In genomic region chr2:134144651-134145050, GRCh38 we compare ENCODE assay signal across 19 cellular contexts.
"Had no signal": no experiment of that assay in that cellular context is flagged by ENCODE, and none has a peak within 500 bp of the region (broad histone marks: within the 10 kb centered on the region; RNA-seq: fewer than 3 reads in every experiment).

No MANE protein-coding gene starts in this region.

- FAIRE-seq: endothelial cell of umbilical vein, TTC549 had no signal

- H3K27ac Mint-ChIP-seq: activated CD4-positive, alpha-beta T cell treated with anti-CD3 and anti-CD28 coated beads, Interleukin-2, amount 10 ng/mL, durations not matched to agents 24 days and 14 days; activated naive CD4-positive, alpha-beta T cell treated with anti-CD3 and anti-CD28 coated beads, Interleukin-2, amount 50 U/mL, for 72 hours; activated T-cell treated with anti-CD3 and anti-CD28 coated beads, Interleukin-2, amount 50 U/mL, for 72 hours; mesothelial cell of epicardium had no signal

- H3K36me3 ChIP-seq: esophagus squamous epithelium, stomach, thoracic aorta had no signal

- H3K9me3 ChIP-seq: esophagus squamous epithelium, spleen, stomach, thoracic aorta had no signal

- H3K27me3 ChIP-seq: esophagus squamous epithelium, spleen, stomach had no signal

- H3K27me3 Mint-ChIP-seq: activated CD4-positive, alpha-beta T cell treated with anti-CD3 and anti-CD28 coated beads, Interleukin-2, amount 10 ng/mL, durations not matched to agents 24 days and 14 days had no signal

- H3K9me3 Mint-ChIP-seq: activated CD4-positive, alpha-beta T cell treated with anti-CD3 and anti-CD28 coated beads, Interleukin-2, amount 10 ng/mL, durations not matched to agents 24 days and 14 days; activated naive CD4-positive, alpha-beta T cell treated with anti-CD3 and anti-CD28 coated beads, Interleukin-2, amount 50 U/mL, for 72 hours; activated T-cell treated with anti-CD3 and anti-CD28 coated beads, Interleukin-2, amount 50 U/mL, for 72 hours; mesothelial cell of epicardium; neural crest cell had no signal

- H3K27ac ChIP-seq: esophagus squamous epithelium, stomach, thoracic aorta had no signal

- H3K4me3 ChIP-seq: esophagus squamous epithelium, spleen, stomach, thoracic aorta had no signal

- DNase-seq: activated CD4-positive, alpha-beta T cell treated with anti-CD3 and anti-CD28 coated beads, Interleukin-2, amount 10 ng/mL, durations not matched to agents 24 days and 14 days; activated CD4-positive, CD25-positive, alpha-beta regulatory T cell; activated CD8-positive, alpha-beta memory T cell treated with anti-CD3 and anti-CD28 coated beads, Interleukin-2, amount 50 U/mL, for 48 hours; activated CD8-positive, alpha-beta T cell treated with anti-CD3 and anti-CD28 coated beads, Interleukin-2, amount 10 ng/mL, durations not matched to agents 7 days and 5 days; activated gamma-delta T cell; activated T-cell treated with anti-CD3 and anti-CD28 coated beads, Interleukin-2, amount 50 U/mL, for 72 hours; amygdala; cerebellar nuclear complex; effector CD8-positive, alpha-beta T cell; esophagus squamous epithelium; spleen; stomach had no signal

- H3K4me3 Mint-ChIP-seq: activated CD4-positive, alpha-beta T cell treated with anti-CD3 and anti-CD28 coated beads, Interleukin-2, amount 10 ng/mL, durations not matched to agents 24 days and 14 days; activated CD8-positive, alpha-beta T cell treated with anti-CD3 and anti-CD28 coated beads, Interleukin-2, amount 10 ng/mL, durations not matched to agents 7 days and 5 days; activated T-cell treated with anti-CD3 and anti-CD28 coated beads, Interleukin-2, amount 50 U/mL, for 72 hours; mesothelial cell of epicardium; neural crest cell had no signal

- ATAC-seq: activated CD8-positive, alpha-beta T cell treated with anti-CD3 and anti-CD28 coated beads, Interleukin-2, amount 10 ng/mL, durations not matched to agents 7 days and 5 days; activated naive CD4-positive, alpha-beta T cell treated with anti-CD3 and anti-CD28 coated beads, Interleukin-2, amount 50 U/mL, for 72 hours; activated T-cell treated with anti-CD3 and anti-CD28 coated beads, Interleukin-2, amount 50 U/mL, for 72 hours; sciatic nerve had no signal
